Comparison of ENCODE assay signal across 8 cellular contexts in the genomic region with DNA sequence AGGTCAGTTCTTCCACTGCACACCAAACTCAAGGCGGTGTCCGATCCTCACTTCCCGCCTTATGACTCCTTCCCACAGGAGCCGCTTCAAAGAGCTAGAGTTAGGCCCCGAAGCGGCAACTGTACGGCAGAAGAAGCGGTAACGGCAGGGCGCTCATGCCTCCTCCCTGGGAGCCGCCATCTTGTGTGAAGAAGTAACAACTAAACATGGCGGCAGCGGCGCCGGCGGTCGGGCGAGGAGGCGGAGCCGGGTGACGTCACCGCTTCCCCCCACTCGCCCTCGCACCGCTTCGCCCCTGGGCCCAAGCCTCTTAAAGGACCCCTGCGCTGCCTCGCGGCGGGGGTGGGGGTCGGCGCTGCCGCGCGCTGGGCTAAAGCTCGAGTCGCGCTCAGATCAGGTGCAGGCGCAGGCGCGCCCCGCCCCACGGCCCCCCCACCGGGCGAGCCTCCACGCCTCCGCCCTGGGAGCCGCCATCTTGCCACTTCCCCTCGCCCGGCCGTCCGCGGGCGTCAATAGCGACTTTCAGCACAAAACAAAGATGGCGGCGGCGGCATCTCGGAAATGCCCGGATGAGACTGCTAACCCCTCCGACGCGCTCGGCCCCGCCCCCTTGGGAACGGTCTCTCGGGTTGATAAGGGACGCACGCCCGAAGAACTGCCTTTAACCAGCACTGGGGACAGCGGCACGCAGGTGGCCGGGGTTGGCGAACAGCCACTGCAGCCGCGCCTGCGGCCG. TPM values are rescaled to one million over a fixed set of nuclear protein-coding genes. Genes with fewer than 3 reads are reported as not detected.
A peak's percentile ranks its signal among the peaks of the same experiment; 100 is the strongest.
DNase-seq lines count a peak whose midpoint lies in the region; ATAC-seq and TF ChIP-seq lines count a peak whose summit lies in the region.

A gene (minus strand): TSS at position 187 of the 736 bp plus-strand sequence. CDS start 978 bp downstream, outside the sequence.

- H3K36me3 Mint-ChIP-seq in CD8-positive, alpha-beta memory T cell = peaks cover 0 to 17% (median 0%) of the 10 kb centered on the region in 3 donors
- H3K36me3 Mint-ChIP-seq in endothelial cell (ENCODE audit: low read depth, unreplicated experiment) = peaks cover 3% of the 10 kb centered on the region

- H3K27me3 Mint-ChIP-seq in CD8-positive, alpha-beta memory T cell = peaks cover 0 to 10% of the 10 kb centered on the region in 2 donors
- H3K27me3 Mint-ChIP-seq in endothelial cell (ENCODE audit: unreplicated experiment) = peaks cover 12% of the 10 kb centered on the region

- H3K4me1 Mint-ChIP-seq in CD8-positive, alpha-beta memory T cell = peaks cover 41 to 45% (median 44%) of the 10 kb centered on the region in 3 donors
- H3K4me1 Mint-ChIP-seq in endothelial cell (ENCODE audit: unreplicated experiment) = peaks cover 25% of the 10 kb centered on the region

- H3K4me1 ChIP-seq in CD8-positive, alpha-beta memory T cell (ENCODE audit: insufficient read depth, low read length) = peaks cover 30% of the 10 kb centered on the region

- peak within 1 kb of the TSS; percentile 94 for H3K27ac ChIP-seq in CD8-positive, alpha-beta memory T cell (ENCODE audit: low read depth, low read length)

- H3K9me3 ChIP-seq in CD8-positive, alpha-beta memory T cell (ENCODE audit: low read length) = no peaks in the 10 kb centered on the region

- peaks cover 0 to 2% (median 0%) of the 10 kb centered on the region in 5 donors for H3K9me3 Mint-ChIP-seq in CD8-positive, alpha-beta memory T cell
- no peaks in the 10 kb centered on the region for H3K9me3 Mint-ChIP-seq in endothelial cell (ENCODE audit: unreplicated experiment)

- TF ChIP-seq CTCF in endothelial cell (IDR thresholded peaks at IDR 0.05; ENCODE audit: unreplicated experiment) = no peak

- H3K4me3 Mint-ChIP-seq in CD8-positive, alpha-beta memory T cell = peak within 1 kb of the TSS; percentile 95 to 100 (median 100)
- peak within 1 kb of the TSS; percentile 100 for H3K4me3 Mint-ChIP-seq in endothelial cell (ENCODE audit: unreplicated experiment)

- POLR2A ChIA-PET in CD8-positive, alpha-beta memory T cell (lab: Charles Lee) = interaction anchor here (0.6 to 3.7 kb wide), 11 partner anchors 9 to 573 kb away, joined by 3 to 27 read pairs (median 4); a partner anchor contains a TSS

- H3K27me3 ChIP-seq in CD8-positive, alpha-beta memory T cell (ENCODE audit: insufficient read depth, low read length, poor library complexity, severe bottlenecking) = no peaks in the 10 kb centered on the region

- ATAC-seq in GM19468 (IDR thresholded peaks at IDR 0.05; ENCODE audit: extremely low read depth, unreplicated experiment) = peak; percentile 18

- H3K27ac Mint-ChIP-seq in CD8-positive, alpha-beta memory T cell = peak within 1 kb of the TSS; percentile 98 to 100 (median 100)
- H3K27ac Mint-ChIP-seq in endothelial cell (ENCODE audit: unreplicated experiment) = peak within 1 kb of the TSS; percentile 100

- H3K36me3 ChIP-seq in CD8-positive, alpha-beta memory T cell (ENCODE audit: insufficient read depth, low read length) = no peaks in the 10 kb centered on the region

- peak within 1 kb of the TSS; percentile 93 for H3K4me3 ChIP-seq in CD8-positive, alpha-beta memory T cell (ENCODE audit: low read length)

- CTCF ChIA-PET in CD8-positive, alpha-beta memory T cell (lab: Charles Lee) = interaction anchor here (0.7 to 7.2 kb wide), 8 partner anchors 9 to 576 kb away, joined by 3 to 54 read pairs (median 3); a partner anchor contains a TSS

- DNase-seq in CD8-positive, alpha-beta memory T cell = peak; percentile 85 to 97 (median 95)
- DNase-seq in HS-5 (ENCODE audit: low read depth) = peak; percentile 53
- DNase-seq in NOMO-1 treated with dmso at 0.1 percent for 144 hours (lab: John Stamatoyannopoulos, UW; ENCODE audit: unreplicated experiment) = peak; percentile 91
- DNase-seq in activated CD8-positive, alpha-beta memory T cell treated with anti-CD3 and anti-CD28 coated beads, Interleukin-2, amount 50 U/mL, for 4 hours = peak; percentile 92
- peak; percentile 77 for DNase-seq in endothelial cell (ENCODE audit: low spot score)
- peak; percentile 70 for DNase-seq in middle frontal gyrus (ENCODE audit: extremely low spot score, low spot score)
- peak; percentile 79 to 87 for DNase-seq in stimulated activated CD8-positive, alpha-beta memory T cell treated with anti-CD3 and anti-CD28 coated beads, Interleukin-2, amount 100 ng/mL, for 48 hours (ENCODE audit: low read depth in 2 of 2)

RNA-seq across cellular contexts. Expression of the gene that starts here (rescaled TPM):
- total RNA-seq in CD8-positive, alpha-beta memory T cell = 100 to 1,000 TPM; 152 to 156 TPM
- polyA plus RNA-seq in CD8-positive, alpha-beta memory T cell = 12.4 TPM
- total RNA-seq in endothelial cell (ENCODE audit: unreplicated experiment) = 74.6 TPM

Comparison
In these comparisons a context has a peak if more than half of its experiments do, and no peak if none do; other contexts are left out.
1. Peak in every context shown above with its lines: DNase-seq, ATAC-seq, H3K4me3 ChIP-seq and H3K27ac ChIP-seq.